In genomic region chr15:96355561-96356129, GRCh38 we compare ENCODE assay signal across 1 cellular context.
TF ChIP-seq lines count a peak whose summit lies in the region.

No MANE protein-coding gene starts in this region.

TF ChIP-seq in endothelial cell of umbilical vein, 7 proteins besides CTCF, POLR2A, EP300 and RAD21:
- no peak for TF ChIP-seq MYC (IDR thresholded peaks at IDR 0.05; ENCODE audit: low read depth, low read length)
- no peak for TF ChIP-seq JUN (IDR thresholded peaks at IDR 0.05; ENCODE audit: borderline replicate concordance, insufficient read depth, insufficient read length, low read depth)
- no peak for TF ChIP-seq FOS (IDR thresholded peaks at IDR 0.05; ENCODE audit: borderline replicate concordance, insufficient read depth, low read length)
- no peak for TF ChIP-seq POLR2AphosphoS5 (IDR thresholded peaks at IDR 0.05; ENCODE audit: insufficient read depth, low read depth, low read length)
- no peak for TF ChIP-seq MAX (IDR thresholded peaks at IDR 0.05; ENCODE audit: insufficient read depth, insufficient read length)
- TF ChIP-seq EZH2 (IDR thresholded peaks at IDR 0.05; ENCODE audit: borderline replicate concordance, low read depth, low read length, severe bottlenecking): no peak
- TF ChIP-seq GATA2 (IDR thresholded peaks at IDR 0.05; ENCODE audit: insufficient read depth, insufficient read length, low read depth, low read length): no peak
TF ChIP-seq in endothelial cell of umbilical vein: peak in this region for 0.
